In genomic region chr18:75530548-75531211, GRCh38 we compare ENCODE assay signal across 1 cellular context.
TF ChIP-seq lines count a peak whose summit lies in the region.

No MANE protein-coding gene starts in this region.

TF ChIP-seq in SK-N-SH, 30 proteins besides CTCF, POLR2A, EP300 and RAD21:
- TF ChIP-seq SMC3 (IDR thresholded peaks at IDR 0.05; ENCODE audit: low read depth, low read length) = no peak
TF ChIP-seq in SK-N-SH: peak in this region for 0.
